ENCODE assay signal across 8 cellular contexts in genomic region chr15:25775317-25775912, GRCh38.
DNase-seq lines count a peak whose midpoint lies in the region; ATAC-seq lines count a peak whose summit lies in the region.

No MANE protein-coding gene starts in this region.

- no peaks in the 10 kb centered on the region for H3K36me3 ChIP-seq in H7 (replicated peaks; ENCODE audit: control insufficient read depth, insufficient read depth, low read length)

- H3K9me3 Mint-ChIP-seq in activated CD4-positive, alpha-beta memory T cell treated with anti-CD3 and anti-CD28 coated beads for 36 hours = no peaks in the 10 kb centered on the region

- in situ Hi-C loops in SK-MEL-5 (cut with HindIII; ENCODE audit: low pct_unique_long_range_greater_than_20kb, low sequenced_read_pairs) = no loop called here

- no peaks in the 10 kb centered on the region for H3K27me3 Mint-ChIP-seq in activated CD4-positive, alpha-beta memory T cell treated with anti-CD3 and anti-CD28 coated beads for 36 hours

- peak; percentile 76 for ATAC-seq in left colon

- POLR2A ChIA-PET in activated CD4-positive, alpha-beta memory T cell treated with anti-CD3 and anti-CD28 coated beads for 36 hours (lab: Charles Lee) = no interaction called here

- intact Hi-C loops in left colon (cut with DNase I, micrococcal nuclease) = no loop called here
- intact Hi-C loops in activated CD4-positive, alpha-beta memory T cell treated with anti-CD3 and anti-CD28 coated beads for 36 hours (cut with micrococcal nuclease) = no loop called here

- DNase-seq in COLO668 (lab: John Stamatoyannopoulos, UW; ENCODE audit: unreplicated experiment) = peak; percentile 13
- peak; percentile 73 for DNase-seq in H7
- peak; percentile 42 for DNase-seq in SK-MEL-5 (ENCODE audit: low read depth, low spot score)
- DNase-seq in left colon = peak; percentile 26 to 48
- DNase-seq in stimulated activated CD8-positive, alpha-beta memory T cell treated with anti-CD3 and anti-CD28 coated beads, Interleukin-4, amount 100 ng/mL, for 48 hours = no peak
- DNase-seq in activated CD4-positive, alpha-beta memory T cell treated with anti-CD3 and anti-CD28 coated beads for 36 hours = no peak
- DNase-seq in NCI-H1694 treated with DMSO at 0.1 percent for 48 hours (lab: John Stamatoyannopoulos, UW) = no peak
- DNase-seq in AML-193 (lab: John Stamatoyannopoulos, UW) = no peak

- peaks cover 8% of the 10 kb centered on the region for H3K36me3 Mint-ChIP-seq in activated CD4-positive, alpha-beta memory T cell treated with anti-CD3 and anti-CD28 coated beads for 36 hours

- H3K4me1 Mint-ChIP-seq in activated CD4-positive, alpha-beta memory T cell treated with anti-CD3 and anti-CD28 coated beads for 36 hours (ENCODE audit: low read depth) = peaks cover 23% of the 10 kb centered on the region

- no peak overlapping the region for H3K4me3 Mint-ChIP-seq in activated CD4-positive, alpha-beta memory T cell treated with anti-CD3 and anti-CD28 coated beads for 36 hours

- CTCF ChIA-PET in activated CD4-positive, alpha-beta memory T cell treated with anti-CD3 and anti-CD28 coated beads for 36 hours (lab: Charles Lee) = no interaction called here

- no peaks in the 10 kb centered on the region for H3K27me3 ChIP-seq in H7 (ENCODE audit: control insufficient read depth, insufficient read depth, low read length)

- H3K4me3 ChIP-seq in H7 (ENCODE audit: insufficient read depth, low read depth, low read length) = no peak overlapping the region

- H3K27ac Mint-ChIP-seq in activated CD4-positive, alpha-beta memory T cell treated with anti-CD3 and anti-CD28 coated beads for 36 hours = no peak overlapping the region

Comparison
In these comparisons a context has a peak if more than half of its experiments do, and no peak if none do; other contexts are left out.
1. DNase-seq: peak in COLO668 (single experiment), H7 (single experiment), SK-MEL-5 (single experiment) and left colon (2 of 2); none in stimulated activated CD8-positive, alpha-beta memory T cell treated with anti-CD3 and anti-CD28 coated beads, Interleukin-4, amount 100 ng/mL, for 48 hours (single experiment), activated CD4-positive, alpha-beta memory T cell treated with anti-CD3 and anti-CD28 coated beads for 36 hours (single experiment), NCI-H1694 treated with DMSO at 0.1 percent for 48 hours (single experiment) and AML-193 (0 of 2).